ENCODE assay signal across 1 cellular context in the genomic region with DNA sequence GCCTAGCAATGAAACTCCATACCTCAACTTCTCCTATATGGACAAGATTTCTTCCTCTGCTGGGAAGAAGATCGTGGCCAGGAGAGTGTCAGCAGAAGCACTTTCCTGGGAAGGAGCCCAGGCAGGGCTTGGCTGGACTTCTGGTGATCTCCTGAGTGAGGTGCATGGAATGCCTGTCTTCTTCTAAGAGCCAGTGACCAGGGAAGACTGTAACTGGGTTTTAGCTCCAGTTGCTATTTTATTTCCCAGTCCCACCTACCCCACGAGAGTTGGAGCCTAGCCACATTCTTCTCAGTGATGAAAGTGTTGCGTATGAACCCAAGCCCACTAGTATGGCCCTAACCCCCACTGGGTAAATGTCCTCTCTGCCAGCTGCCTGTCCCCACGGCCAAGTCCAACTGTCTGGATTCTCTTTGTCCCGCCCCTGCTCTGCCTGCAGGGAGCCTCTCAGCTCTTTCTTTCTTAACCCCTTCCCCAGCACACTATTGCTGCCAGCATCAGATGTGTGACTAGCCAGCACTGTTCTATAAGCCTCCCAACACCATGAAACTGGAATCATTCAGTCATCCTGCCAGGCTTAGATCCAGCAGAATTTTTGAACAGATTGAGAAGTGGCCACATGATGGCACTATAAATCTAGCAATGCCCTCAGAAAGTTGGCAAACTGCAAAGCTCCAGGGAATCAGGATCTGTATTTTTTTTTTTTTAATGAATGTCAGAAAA.
TF ChIP-seq lines count a peak whose summit lies in the region.

No MANE protein-coding gene starts in this region.

TF ChIP-seq in HepG2, 621 proteins besides CTCF, POLR2A, EP300 and RAD21 (continued from another document and continues in another):
- TF ChIP-seq HIC2 (CRISPR knock-in tag; IDR thresholded peaks at IDR 0.05; ENCODE audit: low read depth) (0 out of 2 replicates have a peak, but pooled peaks have one; percentile 27), TSC22D2 (CRISPR knock-in tag; IDR thresholded peaks at IDR 0.05; ENCODE audit: borderline replicate concordance) (0 out of 2 replicates have a peak, but pooled peaks have one; percentile 40), BORCS8-MEF2B (CRISPR knock-in tag; IDR thresholded peaks at IDR 0.05) (0 out of 2 replicates have a peak, but pooled peaks have one; percentile 47), ZNF383 (CRISPR knock-in tag; IDR thresholded peaks at IDR 0.05; ENCODE audit: borderline replicate concordance) (0 out of 2 replicates have a peak, but pooled peaks have one; percentile 35), SMAD3 (CRISPR knock-in tag; IDR thresholded peaks at IDR 0.05) (peak; percentile 63; the same call in 1 of the 2 replicates), HOXA7 (CRISPR knock-in tag; IDR thresholded peaks at IDR 0.05) (no peak), ZKSCAN8 (CRISPR knock-in tag; IDR thresholded peaks at IDR 0.05; ENCODE audit: borderline replicate concordance) (0 out of 2 replicates have a peak, but pooled peaks have one; percentile 18), HDAC2 (CRISPR knock-in tag; IDR thresholded peaks at IDR 0.05) (no peak), MXI1 (IDR thresholded peaks at IDR 0.05; ENCODE audit: borderline replicate concordance, low read depth, low read length) (no peak), GFI1 (CRISPR knock-in tag; IDR thresholded peaks at IDR 0.05; ENCODE audit: borderline replicate concordance) (0 out of 2 replicates have a peak, but pooled peaks have one; percentile 24), FOXK2 (IDR thresholded peaks at IDR 0.05) (no peak), TERF1 (CRISPR knock-in tag; IDR thresholded peaks at IDR 0.05) (no peak), NFE2L1 (CRISPR knock-in tag; IDR thresholded peaks at IDR 0.05; ENCODE audit: borderline replicate concordance) (no peak), ZNF614 (CRISPR knock-in tag; IDR thresholded peaks at IDR 0.05; ENCODE audit: borderline replicate concordance) (peak; percentile 50; the same call in 1 of the 2 replicates), HNF1B (CRISPR knock-in tag; IDR thresholded peaks at IDR 0.05) (peak; percentile 54), SP5 (CRISPR knock-in tag; IDR thresholded peaks at IDR 0.05; ENCODE audit: borderline replicate concordance, low read depth) (no peak), KLF16 (CRISPR knock-in tag; IDR thresholded peaks at IDR 0.05) (no peak), ZNF3 (CRISPR knock-in tag; IDR thresholded peaks at IDR 0.05) (no peak), HOXA5 (CRISPR knock-in tag; IDR thresholded peaks at IDR 0.05) (peak; percentile 68; the same call in 1 of the 2 replicates), DNMT3B (CRISPR knock-in tag; conservative IDR thresholded peaks at IDR 0.05) (no peak), ARID3A (IDR thresholded peaks at IDR 0.05; ENCODE audit: low read depth, low read length) (peak; percentile 68; the same call in 1 of the 2 replicates), ZNF790 (CRISPR knock-in tag; IDR thresholded peaks at IDR 0.05; ENCODE audit: borderline replicate concordance) (0 out of 2 replicates have a peak, but pooled peaks have one; percentile 16), PAF1 (CRISPR knock-in tag; IDR thresholded peaks at IDR 0.05) (no peak), ZNF331 (CRISPR knock-in tag; IDR thresholded peaks at IDR 0.05) (peak; percentile 76), EHMT2 (IDR thresholded peaks at IDR 0.05; ENCODE audit: borderline replicate concordance, low read depth, low read length) (no peak), HOXD1 (CRISPR knock-in tag; IDR thresholded peaks at IDR 0.05) (no peak), ZNF546 (CRISPR knock-in tag; conservative IDR thresholded peaks at IDR 0.05) (no peak), TBX2 (CRISPR knock-in tag; IDR thresholded peaks at IDR 0.05; ENCODE audit: borderline replicate concordance) (no peak; the same call in 1 of the 2 replicates), CEBPB (IDR thresholded peaks at IDR 0.05; ENCODE audit: borderline replicate concordance, low read depth, low read length) (no peak), MYNN (CRISPR knock-in tag; IDR thresholded peaks at IDR 0.05; ENCODE audit: low read depth) (no peak), FOSL2 (CRISPR knock-in tag; IDR thresholded peaks at IDR 0.05) (peak; percentile 46; the same call in 1 of the 2 replicates), ZNF605 (CRISPR knock-in tag; IDR thresholded peaks at IDR 0.05) (0 out of 2 replicates have a peak, but pooled peaks have one; percentile 42), SOX6 (IDR thresholded peaks at IDR 0.05) (no peak), SOX6 (CRISPR knock-in tag; IDR thresholded peaks at IDR 0.05) (0 out of 2 replicates have a peak, but pooled peaks have one; percentile 37), IKZF4 (CRISPR knock-in tag; IDR thresholded peaks at IDR 0.05; ENCODE audit: borderline replicate concordance, low read depth, not compliant biosample characterization) (no peak), PCBP2 (optimal IDR thresholded peaks at IDR 0.05; ENCODE audit: low read depth, low read length, poor library complexity, severe bottlenecking) (no peak), ZNF557 (CRISPR knock-in tag; IDR thresholded peaks at IDR 0.05) (no peak), ARID5B (CRISPR knock-in tag; IDR thresholded peaks at IDR 0.05) (peak; percentile 43; the same call in 1 of the 2 replicates), TEAD2 (CRISPR knock-in tag; IDR thresholded peaks at IDR 0.05) (no peak), PPARG (CRISPR knock-in tag; conservative IDR thresholded peaks at IDR 0.05) (0 out of 2 replicates have a peak, but pooled peaks have one; percentile 45), ZFP36L1 (CRISPR knock-in tag; IDR thresholded peaks at IDR 0.05) (peak; percentile 61; the same call in 1 of the 2 replicates), ZNF615 (CRISPR knock-in tag; IDR thresholded peaks at IDR 0.05; ENCODE audit: borderline replicate concordance) (peak; percentile 58; the same call in 1 of the 2 replicates), MAFG (CRISPR knock-in tag; IDR thresholded peaks at IDR 0.05) (no peak), ZNF34 (CRISPR knock-in tag; IDR thresholded peaks at IDR 0.05; ENCODE audit: borderline replicate concordance) (no peak), ZNF703 (CRISPR knock-in tag; IDR thresholded peaks at IDR 0.05; ENCODE audit: borderline replicate concordance) (no peak), CCDC6 (CRISPR knock-in tag; IDR thresholded peaks at IDR 0.05) (no peak), ATF1 (CRISPR knock-in tag; IDR thresholded peaks at IDR 0.05) (no peak)
- TF ChIP-seq, protein P1, sequence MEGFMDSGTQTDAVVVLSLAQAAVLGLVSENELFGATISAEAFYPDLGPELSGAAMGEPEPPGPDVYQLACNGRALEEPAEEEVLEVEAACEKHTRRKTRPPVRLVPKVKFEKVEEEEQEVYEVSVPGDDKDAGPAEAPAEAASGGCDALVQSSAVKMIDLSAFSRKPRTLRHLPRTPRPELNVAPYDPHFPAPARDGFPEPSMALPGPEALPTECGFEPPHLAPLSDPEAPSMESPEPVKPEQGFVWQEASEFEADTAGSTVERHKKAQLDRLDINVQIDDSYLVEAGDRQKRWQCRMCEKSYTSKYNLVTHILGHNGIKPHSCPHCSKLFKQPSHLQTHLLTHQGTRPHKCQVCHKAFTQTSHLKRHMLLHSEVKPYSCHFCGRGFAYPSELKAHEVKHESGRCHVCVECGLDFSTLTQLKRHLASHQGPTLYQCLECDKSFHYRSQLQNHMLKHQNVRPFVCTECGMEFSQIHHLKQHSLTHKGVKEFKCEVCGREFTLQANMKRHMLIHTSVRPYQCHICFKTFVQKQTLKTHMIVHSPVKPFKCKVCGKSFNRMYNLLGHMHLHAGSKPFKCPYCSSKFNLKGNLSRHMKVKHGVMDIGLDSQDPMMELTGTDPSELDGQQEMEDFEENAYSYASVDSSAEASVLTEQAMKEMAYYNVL (CRISPR knock-in tag; IDR thresholded peaks at IDR 0.05; ENCODE audit: borderline replicate concordance) = no peak
- TF ChIP-seq, protein P2, sequence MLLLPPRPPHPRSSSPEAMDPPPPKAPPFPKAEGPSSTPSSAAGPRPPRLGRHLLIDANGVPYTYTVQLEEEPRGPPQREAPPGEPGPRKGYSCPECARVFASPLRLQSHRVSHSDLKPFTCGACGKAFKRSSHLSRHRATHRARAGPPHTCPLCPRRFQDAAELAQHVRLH (CRISPR knock-in tag; IDR thresholded peaks at IDR 0.05; ENCODE audit: borderline replicate concordance, low read depth) = peak; percentile 17; the same call in 1 of the 2 replicates
- TF ChIP-seq, protein P3, sequence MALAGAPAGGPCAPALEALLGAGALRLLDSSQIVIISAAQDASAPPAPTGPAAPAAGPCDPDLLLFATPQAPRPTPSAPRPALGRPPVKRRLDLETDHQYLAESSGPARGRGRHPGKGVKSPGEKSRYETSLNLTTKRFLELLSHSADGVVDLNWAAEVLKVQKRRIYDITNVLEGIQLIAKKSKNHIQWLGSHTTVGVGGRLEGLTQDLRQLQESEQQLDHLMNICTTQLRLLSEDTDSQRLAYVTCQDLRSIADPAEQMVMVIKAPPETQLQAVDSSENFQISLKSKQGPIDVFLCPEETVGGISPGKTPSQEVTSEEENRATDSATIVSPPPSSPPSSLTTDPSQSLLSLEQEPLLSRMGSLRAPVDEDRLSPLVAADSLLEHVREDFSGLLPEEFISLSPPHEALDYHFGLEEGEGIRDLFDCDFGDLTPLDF (CRISPR knock-in tag; IDR thresholded peaks at IDR 0.05) = no peak
